In genomic region chr1:163315773-163316374, GRCh38 we compare ENCODE assay signal across 8 cellular contexts. TPM values are rescaled to one million over a fixed set of nuclear protein-coding genes. Genes with fewer than 3 reads are reported as not detected.
DNase-seq lines count a peak whose midpoint lies in the region; ATAC-seq and TF ChIP-seq lines count a peak whose summit lies in the region.

No MANE protein-coding gene starts in this region.

- H3K27me3 ChIP-seq in gastrocnemius medialis = no peaks in the 10 kb centered on the region

- TF ChIP-seq CTCF in gastrocnemius medialis (IDR thresholded peaks at IDR 0.05 in 4 of 5, conservative IDR thresholded peaks at IDR 0.05 in 1 of 5) = peak; percentile 28 to 67 (median 59)

- H3K27ac ChIP-seq in gastrocnemius medialis = no peak overlapping the region

- intact Hi-C loops in gastrocnemius medialis (cut with DNase I; ENCODE audit: low total_unique reads) = loop anchor here (2.0 to 10.0 kb wide), 3 partner anchors 244 to 1261 kb away; no protein-coding TSS in a partner anchor

- ATAC-seq in gastrocnemius medialis (no peak), GM21360 (IDR thresholded peaks at IDR 0.05; ENCODE audit: unreplicated experiment) (no peak)

- in situ Hi-C loops in gastrocnemius medialis (cut with MboI; ENCODE audit: low sequenced_read_pairs in 4 of 4) = loop anchor here in 3 of 4 donors (10.0 to 25.0 kb wide), 2 partner anchors 454 to 471 kb away; partner anchors contain the start of gene CCDC190 (in 2 of the 3)

- peaks cover 0 to 15% of the 10 kb centered on the region in 2 donors for H3K36me3 ChIP-seq in gastrocnemius medialis

- peak; percentile 22 for DNase-seq in stimulated activated CD4-positive, alpha-beta T cell treated with anti-CD3 and anti-CD28 coated beads, Interleukin-12 subunit alpha, Interleukin-12 subunit beta, amount 100 ng/mL, for 4 hours
- no peak for DNase-seq in stimulated activated CD4-positive, alpha-beta T cell treated with anti-CD3 and anti-CD28 coated beads, Interleukin-1b, Interleukin-23, amount 100 ng/mL, for 48 hours
- DNase-seq in NCI-H2107 (lab: John Stamatoyannopoulos, UW) = peak; percentile 33
- peak; percentile 46 for DNase-seq in activated CD4-positive, alpha-beta T cell treated with anti-CD3 and anti-CD28 coated beads, Interleukin-2, amount 50 U/mL, for 1 hour
- DNase-seq in fibroblast of the conjunctiva (ENCODE audit: low read depth) = peak; percentile 35
- DNase-seq in gastrocnemius medialis = no peak
- no peak for DNase-seq in HuH-7.5 (ENCODE audit: low spot score)

- no peak overlapping the region for H3K4me3 ChIP-seq in gastrocnemius medialis

- TF ChIP-seq POLR2A in gastrocnemius medialis (IDR thresholded peaks at IDR 0.05) = no peak

- no peaks in the 10 kb centered on the region for H3K9me3 ChIP-seq in gastrocnemius medialis

- peaks cover 7 to 8% of the 10 kb centered on the region in 2 donors for H3K4me1 ChIP-seq in gastrocnemius medialis

RNA-seq across cellular contexts. Expression of gene NUF2, which starts 5.9 kb away (rescaled TPM):
- not detected for total RNA-seq in gastrocnemius medialis

Comparison
In these comparisons a context has a peak if more than half of its experiments do, and no peak if none do; other contexts are left out.
1. DNase-seq: peak in stimulated activated CD4-positive, alpha-beta T cell treated with anti-CD3 and anti-CD28 coated beads, Interleukin-12 subunit alpha, Interleukin-12 subunit beta, amount 100 ng/mL, for 4 hours (single experiment), NCI-H2107 (single experiment), activated CD4-positive, alpha-beta T cell treated with anti-CD3 and anti-CD28 coated beads, Interleukin-2, amount 50 U/mL, for 1 hour (single experiment) and fibroblast of the conjunctiva (single experiment); none in stimulated activated CD4-positive, alpha-beta T cell treated with anti-CD3 and anti-CD28 coated beads, Interleukin-1b, Interleukin-23, amount 100 ng/mL, for 48 hours (single experiment), gastrocnemius medialis (0 of 2) and HuH-7.5 (single experiment).